15 cellular contexts compared by ENCODE assay signal in genomic region chr9:101121836-101122399, GRCh38.
DNase-seq lines count a peak whose midpoint lies in the region; ATAC-seq, FAIRE-seq and TF ChIP-seq lines count a peak whose summit lies in the region.
"Had no signal": no experiment of that assay in that cellular context is flagged by ENCODE, and none has a peak within 500 bp of the region (broad histone marks: within the 10 kb centered on the region; RNA-seq: fewer than 3 reads in every experiment).

No MANE protein-coding gene starts in this region.

- TF ChIP-seq CTCF in A673 (conservative IDR thresholded peaks at IDR 0.05; ENCODE audit: low read depth, low read length) (no peak), D721Med (IDR thresholded peaks at IDR 0.05; ENCODE audit: insufficient read depth, missing control alignments) (no peak)

- ATAC-seq in HG03025 (IDR thresholded peaks at IDR 0.05; ENCODE audit: low FRiP score, unreplicated experiment) (no peak), left lobe of liver (no peak)
- ATAC-seq: HCT116 had no signal

- H3K27ac ChIP-seq in A673 (ENCODE audit: low read depth, low read length, poor library complexity, severe bottlenecking): no peak overlapping the region
- H3K27ac ChIP-seq: C4-2B, GM23248 had no signal

- FAIRE-seq in D721Med (lab: Jason Lieb, UNC): peak; percentile 60
- FAIRE-seq: A204.1, GM18507, H54 had no signal

- peaks cover 3% of the 10 kb centered on the region for H3K9me3 ChIP-seq in A673 (ENCODE audit: low read depth, low read length, poor library complexity, severe bottlenecking)
- H3K9me3 ChIP-seq: BE2C had no signal

- no peaks in the 10 kb centered on the region for H3K36me3 ChIP-seq in A673 (ENCODE audit: insufficient read depth, low read length, poor library complexity, severe bottlenecking)
- H3K36me3 ChIP-seq: BE2C had no signal

- no peak overlapping the region for H3K4me3 ChIP-seq in A673 (ENCODE audit: low read depth, low read length, poor library complexity, severe bottlenecking)
- H3K4me3 ChIP-seq: GM23248 had no signal

- in situ Hi-C loops in KBM-7 (cut with MboI; ENCODE audit: low pct_unique_long_range_greater_than_20kb, low sequenced_read_pairs): no loop called here

- intact Hi-C loops in A673 (cut with micrococcal nuclease; ENCODE audit: unreplicated experiment): no loop called here

- DNase-seq in A673 (ENCODE audit: low spot score) (peak; percentile 4), D721Med (ENCODE audit: insufficient read length, low spot score) (no peak), dermis blood vessel endothelial cell (peak; percentile 39), lung microvascular endothelial cell (ENCODE audit: low read depth in 2 of 2) (peak; percentile 3 to 53), left lobe of liver (ENCODE audit: low spot score) (no peak), KBM-7 (no peak)
- DNase-seq: BE2C; CD4-positive, alpha-beta memory T cell; GM23248 had no signal

- no peaks in the 10 kb centered on the region for H3K27me3 ChIP-seq in A673 (replicated peaks; ENCODE audit: insufficient read depth, low read depth, low read length, poor library complexity)
- H3K27me3 ChIP-seq: BE2C had no signal

- CTCF ChIA-PET in A673 (lab: Charles Lee): no interaction called here

- POLR2A ChIA-PET in A673 (lab: Charles Lee; ENCODE audit: low non-redundant PET): no interaction called here

- H3K4me1 ChIP-seq in A673 (ENCODE audit: insufficient read depth, low read length, poor library complexity, severe bottlenecking): no peaks in the 10 kb centered on the region
- H3K4me1 ChIP-seq: BE2C had no signal

- BruUV-seq in A673 (replicated peaks; lab: Mats Ljungman, UMichigan): no TSS peak

Comparison
In these comparisons a context has a peak if more than half of its experiments do, and no peak if none do; other contexts are left out.
1. DNase-seq: peak in A673 (single experiment), dermis blood vessel endothelial cell (single experiment) and lung microvascular endothelial cell (2 of 2); none in D721Med (single experiment), left lobe of liver (single experiment) and KBM-7 (single experiment).